21 cellular contexts compared by ENCODE assay signal in genomic region chr2:105363192-105363591, GRCh38. TPM values are rescaled to one million over a fixed set of nuclear protein-coding genes. Genes with fewer than 3 reads are reported as not detected.
A peak's percentile ranks its signal among the peaks of the same experiment; 100 is the strongest.
DNase-seq lines count a peak whose midpoint lies in the region; ATAC-seq, FAIRE-seq and TF ChIP-seq lines count a peak whose summit lies in the region.
"Had no signal": no experiment of that assay in that cellular context is flagged by ENCODE, and none has a peak within 500 bp of the region (broad histone marks: within the 10 kb centered on the region; RNA-seq: fewer than 3 reads in every experiment).

No MANE protein-coding gene starts in this region.

- BruUV-seq in HepG2 (replicated peaks; lab: Mats Ljungman, UMichigan): no TSS peak

- H3K4me3 Mint-ChIP-seq in brain (no peak overlapping the region), type B pancreatic cell (no peak overlapping the region), endothelial cell (ENCODE audit: unreplicated experiment) (no peak overlapping the region)
- H3K4me3 Mint-ChIP-seq: CD4-positive, CD25-positive, alpha-beta regulatory T cell had no signal

- H3K27me3 Mint-ChIP-seq in brain (no peaks in the 10 kb centered on the region), type B pancreatic cell (no peaks in the 10 kb centered on the region), endothelial cell (ENCODE audit: unreplicated experiment) (peaks cover 5% of the 10 kb centered on the region)
- H3K27me3 Mint-ChIP-seq: CD4-positive, CD25-positive, alpha-beta regulatory T cell had no signal

- H3K9me3 Mint-ChIP-seq in brain: peaks cover 0 to 4% (median under 1%) of the 10 kb centered on the region in 5 experiments
- no peaks in the 10 kb centered on the region for H3K9me3 Mint-ChIP-seq in type B pancreatic cell
- no peaks in the 10 kb centered on the region for H3K9me3 Mint-ChIP-seq in endothelial cell (ENCODE audit: unreplicated experiment)
- H3K9me3 Mint-ChIP-seq: CD4-positive, CD25-positive, alpha-beta regulatory T cell had no signal

- TF ChIP-seq CTCF in heart left ventricle (IDR thresholded peaks at IDR 0.05) (no peak), brain (conservative IDR thresholded peaks at IDR 0.05) (no peak), HepG2 (CRISPR knock-in tag; IDR thresholded peaks at IDR 0.05) (no peak), type B pancreatic cell (conservative IDR thresholded peaks at IDR 0.05) (no peak), endothelial cell (IDR thresholded peaks at IDR 0.05; ENCODE audit: unreplicated experiment) (no peak)

- H3K4me1 Mint-ChIP-seq in brain (no peaks in the 10 kb centered on the region), type B pancreatic cell (ENCODE audit: unreplicated experiment) (no peaks in the 10 kb centered on the region), endothelial cell (ENCODE audit: unreplicated experiment) (peaks cover 9% of the 10 kb centered on the region)

- ATAC-seq in heart left ventricle: peak in 3 of 4 donors; percentile 0 to 11 (median 3)
- ATAC-seq in Right ventricle myocardium inferior: no peak
- no peak for ATAC-seq in HepG2
- ATAC-seq: A549, GM12878, HCT116 had no signal

- intact Hi-C loops in heart left ventricle (cut with DNase I) (no loop called here), Right ventricle myocardium inferior (cut with DNase I) (no loop called here), HepG2 (cut with micrococcal nuclease; ENCODE audit: unreplicated experiment) (no loop called here)

- POLR2A ChIA-PET in HepG2 (lab: Yijun Ruan, JAX): no interaction called here

- 45 to 64% (median 51%) methylated on average over 9 to 13 of the region's 13 CpGs for WGBS in heart left ventricle, 4 donors
- 85% methylated on average over 13 of the region's 13 CpGs for WGBS in HepG2 (ENCODE audit: low lambda C conversion rate)

- H3K9me3 ChIP-seq in heart left ventricle (no peaks in the 10 kb centered on the region), HepG2 (ENCODE audit: low read length) (no peaks in the 10 kb centered on the region)
- H3K9me3 ChIP-seq: A549, SJCRH30 had no signal

- H4K20me1 ChIP-seq in HepG2 (ENCODE audit: insufficient read depth, low read length): no peaks in the 10 kb centered on the region

- no peak overlapping the region for H3K4me2 ChIP-seq in HepG2 (ENCODE audit: low read depth, low read length)
- H3K4me2 ChIP-seq: A549 had no signal

- FAIRE-seq in HepG2 (lab: Jason Lieb, UNC): no peak
- FAIRE-seq: A549, GM12878 had no signal

- DNase-seq in heart left ventricle: no peak
- DNase-seq in Right ventricle myocardium inferior (ENCODE audit: missing footprints): no peak
- DNase-seq in HepG2 (ENCODE audit: low spot score): no peak
- DNase-seq in type B pancreatic cell (ENCODE audit: extremely low spot score, unreplicated experiment): peak; percentile 49
- no peak for DNase-seq in AG08396 (ENCODE audit: low spot score)
- DNase-seq in endothelial cell (ENCODE audit: low spot score): no peak
- no peak for DNase-seq in NCI-H69 (lab: John Stamatoyannopoulos, UW)
- DNase-seq: AML-193; Calu3; CD4-positive, CD25-positive, alpha-beta regulatory T cell; Karpas-422; MM.1S; NCI-H1930; NCI-H2171; NCI-H510A treated with DMSO at 0.1 percent for 48 hours; SJCRH30 had no signal

- H3K4me3 ChIP-seq in heart left ventricle (no peak overlapping the region), HepG2 (replicated peaks in 1 of 3; ENCODE audit: insufficient read depth in 1 of 3, low read depth in 2 of 3, low read length in 3 of 3) (no peak overlapping the region)
- H3K4me3 ChIP-seq: A549, GM12878, SJCRH30 had no signal

- H3K36me3 ChIP-seq in heart left ventricle (peaks cover 0 to 100% (median 89%) of the 10 kb centered on the region in 9 donors), HepG2 (replicated peaks in 1 of 2; ENCODE audit: control insufficient read depth in 1 of 2, insufficient read depth in 2 of 2, low read length in 2 of 2) (peaks cover 28 to 30% of the 10 kb centered on the region in 2 experiments)

- no peaks in the 10 kb centered on the region for H3K79me2 ChIP-seq in HepG2 (ENCODE audit: insufficient read depth, low read length)

- in situ Hi-C loops in HepG2 (cut with HindIII; ENCODE audit: extremely low pct_ligation_motif_present, low pct_unique_long_range_greater_than_20kb): no loop called here

- no peak for TF ChIP-seq POLR2A in heart left ventricle (IDR thresholded peaks at IDR 0.05)
- TF ChIP-seq POLR2A in HepG2 (IDR thresholded peaks at IDR 0.05; ENCODE audit: insufficient read depth in 1 of 2, low read depth in 2 of 2, low read length in 2 of 2): no peak

- CTCF ChIA-PET in HepG2 (lab: Yijun Ruan, JAX; ENCODE audit: low intra/inter-chr PET ratio, low total read pairs): no interaction called here

- H3K27ac ChIP-seq in heart left ventricle (peak overlapping the region in 8 of 12 donors; percentile 4 to 38 (median 16)), HepG2 (ENCODE audit: extremely low read length, insufficient read depth, low read length) (no peak overlapping the region)
- H3K27ac ChIP-seq: A549, HL-60, SJCRH30 had no signal

- no peak for TF ChIP-seq EP300 in HepG2 (IDR thresholded peaks at IDR 0.05; ENCODE audit: low read depth in 2 of 2, low read length in 2 of 2)
- no peak for TF ChIP-seq EP300 in HepG2 (CRISPR knock-in tag; IDR thresholded peaks at IDR 0.05; ENCODE audit: borderline replicate concordance)

- peak overlapping the region in 4 of 5 experiments; percentile 7 to 80 (median 48) for H3K27ac Mint-ChIP-seq in brain
- no peak overlapping the region for H3K27ac Mint-ChIP-seq in type B pancreatic cell
- H3K27ac Mint-ChIP-seq in endothelial cell (ENCODE audit: unreplicated experiment): no peak overlapping the region

- H3K36me3 Mint-ChIP-seq in brain: peaks cover 34% of the 10 kb centered on the region
- H3K36me3 Mint-ChIP-seq in type B pancreatic cell: peaks cover 35% of the 10 kb centered on the region
- H3K36me3 Mint-ChIP-seq in endothelial cell (ENCODE audit: low read depth, unreplicated experiment): peaks cover 37% of the 10 kb centered on the region

- no peak overlapping the region for H2AFZ ChIP-seq in HepG2 (ENCODE audit: low read length)

- H3K4me1 ChIP-seq in heart left ventricle (peaks cover 0 to 50% (median 4%) of the 10 kb centered on the region in 12 donors), HepG2 (ENCODE audit: insufficient read depth, low read length) (no peaks in the 10 kb centered on the region)
- H3K4me1 ChIP-seq: A549, SJCRH30 had no signal

- H3K27me3 ChIP-seq in heart left ventricle (no peaks in the 10 kb centered on the region), HepG2 (ENCODE audit: control insufficient read depth in 1 of 2, insufficient read depth in 2 of 2, low read length in 2 of 2) (no peaks in the 10 kb centered on the region)
- H3K27me3 ChIP-seq: SJCRH30 had no signal

- TF ChIP-seq RAD21 in HepG2 (CRISPR knock-in tag; IDR thresholded peaks at IDR 0.05): no peak

- no peak overlapping the region for H3K9ac ChIP-seq in HepG2 (ENCODE audit: insufficient read depth, low read depth, low read length)

RNA-seq across cellular contexts. Expression of gene C2orf49, which starts 25.9 kb away (rescaled TPM):
- 10 to 100 TPM; 12.1 to 21.7 (median 15.6) TPM for total RNA-seq in heart left ventricle
- polyA plus RNA-seq in heart left ventricle: 10 to 100 TPM; 14.5 to 15.7 TPM
- total RNA-seq in Right ventricle myocardium inferior: 16.7 TPM
- 12.0 TPM for polyA plus RNA-seq in brain (ENCODE audit: insufficient read depth, low read depth, low replicate concordance)
- total RNA-seq in HepG2 (2016; rRNA removed; fragmentation: Illumina TruSeq; extraction: Trizol): 28.8 and 35.6 TPM in 2 replicates
- total RNA-seq in HepG2 (2016; cell fraction: cytosol; rRNA removed; fragmentation: Illumina TruSeq; extraction: Trizol; ENCODE audit: low read depth): 13.5 and 14.5 TPM in 2 replicates
- 30.8 and 40.4 TPM in 2 replicates for total RNA-seq in HepG2 (2016; cell fraction: insoluble cytoplasmic fraction; rRNA removed; fragmentation: Illumina TruSeq; extraction: Trizol)
- 17.9 and 19.2 TPM in 2 replicates for total RNA-seq in HepG2 (2016; cell fraction: membrane; rRNA removed; fragmentation: Illumina TruSeq; extraction: Trizol)
- 16.1 and 20.5 TPM in 2 replicates for total RNA-seq in HepG2 (2016; cell fraction: nucleus; rRNA removed; fragmentation: Illumina TruSeq; extraction: Trizol)
- polyA plus RNA-seq in HepG2 (2011; rRNA removed): 21.6 and 24.7 TPM in 2 replicates
- polyA plus RNA-seq in HepG2 (2011; cell fraction: cytosol; rRNA removed): 10.0 and 13.2 TPM in 2 replicates
- polyA plus RNA-seq in HepG2 (2011; cell fraction: nucleus; rRNA removed): 9.5 and 13.6 TPM in 2 replicates
- 28.0 and 30.9 TPM in 2 replicates for polyA plus RNA-seq in HepG2 (2012)
- polyA plus RNA-seq in HepG2 (2016; cell fraction: cytosol; fragmentation: Illumina TruSeq; extraction: Trizol; ENCODE audit: low read depth): 4.6 and 4.9 TPM in 2 replicates
- polyA plus RNA-seq in HepG2 (2016; cell fraction: insoluble cytoplasmic fraction; fragmentation: Illumina TruSeq; extraction: Trizol; ENCODE audit: low read depth): 31.3 and 31.7 TPM in 2 replicates
- polyA plus RNA-seq in HepG2 (2016; cell fraction: membrane; fragmentation: Illumina TruSeq; extraction: Trizol; ENCODE audit: low read depth): 5.2 and 7.1 TPM in 2 replicates
- polyA plus RNA-seq in HepG2 (2016; cell fraction: nucleus; fragmentation: Illumina TruSeq; extraction: Trizol; ENCODE audit: insufficient read depth, low read depth): 19.7 and 25.5 TPM in 2 replicates
- 6.4 and 9.7 TPM in 2 replicates for polyA minus RNA-seq in HepG2 (2011; rRNA and poly(A)+ RNA removed; ENCODE audit: low replicate concordance)
- polyA minus RNA-seq in HepG2 (2011; cell fraction: cytosol; rRNA and poly(A)+ RNA removed): 14.1 and 14.5 TPM in 2 replicates
- 27.2 and 30.3 TPM in 2 replicates for polyA minus RNA-seq in HepG2 (2011; cell fraction: nucleus; rRNA and poly(A)+ RNA removed)
- total RNA-seq in type B pancreatic cell (ENCODE audit: low replicate concordance): 23.5 and 25.8 TPM in 2 replicates
- 15.8 TPM for total RNA-seq in endothelial cell (ENCODE audit: unreplicated experiment)

RNA-seq across cellular contexts. Expression of gene TGFBRAP1, which starts 33.7 kb away (rescaled TPM):
- total RNA-seq in heart left ventricle: 10 to 100 TPM in 7 of 9 donors, 1 to 10 TPM in 2; 7.6 to 20.0 (median 13.1) TPM
- 1 to 10 TPM; 1.8 to 8.2 TPM for polyA plus RNA-seq in heart left ventricle
- total RNA-seq in Right ventricle myocardium inferior: 10.3 TPM
- polyA plus RNA-seq in brain (ENCODE audit: insufficient read depth, low read depth, low replicate concordance): 11.7 TPM
- 22.9 and 27.0 TPM in 2 replicates for total RNA-seq in HepG2 (2016; rRNA removed; fragmentation: Illumina TruSeq; extraction: Trizol)
- 4.1 and 4.4 TPM in 2 replicates for total RNA-seq in HepG2 (2016; cell fraction: cytosol; rRNA removed; fragmentation: Illumina TruSeq; extraction: Trizol; ENCODE audit: low read depth)
- 22.6 and 23.2 TPM in 2 replicates for total RNA-seq in HepG2 (2016; cell fraction: insoluble cytoplasmic fraction; rRNA removed; fragmentation: Illumina TruSeq; extraction: Trizol)
- total RNA-seq in HepG2 (2016; cell fraction: membrane; rRNA removed; fragmentation: Illumina TruSeq; extraction: Trizol): 14.4 and 14.7 TPM in 2 replicates
- 18.8 and 20.1 TPM in 2 replicates for total RNA-seq in HepG2 (2016; cell fraction: nucleus; rRNA removed; fragmentation: Illumina TruSeq; extraction: Trizol)
- 12.7 and 13.4 TPM in 2 replicates for polyA plus RNA-seq in HepG2 (2011; rRNA removed)
- 10.5 and 11.2 TPM in 2 replicates for polyA plus RNA-seq in HepG2 (2011; cell fraction: cytosol; rRNA removed)
- 11.8 and 12.4 TPM in 2 replicates for polyA plus RNA-seq in HepG2 (2011; cell fraction: nucleus; rRNA removed)
- 13.4 and 13.9 TPM in 2 replicates for polyA plus RNA-seq in HepG2 (2012)
- polyA plus RNA-seq in HepG2 (2016; cell fraction: cytosol; fragmentation: Illumina TruSeq; extraction: Trizol; ENCODE audit: low read depth): 1.4 TPM in 2 replicates
- polyA plus RNA-seq in HepG2 (2016; cell fraction: insoluble cytoplasmic fraction; fragmentation: Illumina TruSeq; extraction: Trizol; ENCODE audit: low read depth): 20.3 and 22.7 TPM in 2 replicates
- polyA plus RNA-seq in HepG2 (2016; cell fraction: membrane; fragmentation: Illumina TruSeq; extraction: Trizol; ENCODE audit: low read depth): 6.8 and 6.9 TPM in 2 replicates
- polyA plus RNA-seq in HepG2 (2016; cell fraction: nucleus; fragmentation: Illumina TruSeq; extraction: Trizol; ENCODE audit: insufficient read depth, low read depth): 27.0 and 31.2 TPM in 2 replicates
- polyA minus RNA-seq in HepG2 (2011; rRNA and poly(A)+ RNA removed; ENCODE audit: low replicate concordance): 27.6 and 32.1 TPM in 2 replicates
- polyA minus RNA-seq in HepG2 (2011; cell fraction: cytosol; rRNA and poly(A)+ RNA removed): 12.0 and 15.4 TPM in 2 replicates
- polyA minus RNA-seq in HepG2 (2011; cell fraction: nucleus; rRNA and poly(A)+ RNA removed): 14.9 and 16.4 TPM in 2 replicates
- total RNA-seq in type B pancreatic cell (ENCODE audit: low replicate concordance): 15.5 and 17.5 TPM in 2 replicates
- 18.8 TPM for total RNA-seq in endothelial cell (ENCODE audit: unreplicated experiment)

RNA-seq across cellular contexts. Expression of gene FHL2, which starts 35.7 kb away (rescaled TPM):
- total RNA-seq in heart left ventricle (1,000 to 10,000 TPM in 7 of 9 donors, 100 to 1,000 TPM in 2; 649 to 4,692 (median 1,370) TPM), Right ventricle myocardium inferior (1,619 TPM), HepG2 (2016; rRNA removed; fragmentation: Illumina TruSeq; extraction: Trizol) (1.9 and 2.3 TPM in 2 replicates), type B pancreatic cell (ENCODE audit: low replicate concordance) (19.9 and 21.9 TPM in 2 replicates), endothelial cell (ENCODE audit: unreplicated experiment) (18.5 TPM)
- polyA plus RNA-seq in heart left ventricle (100 to 1,000 TPM; 669 to 913 TPM), brain (ENCODE audit: insufficient read depth, low read depth, low replicate concordance) (6.5 TPM), HepG2 (2011; rRNA removed) (44.2 and 74.8 TPM in 2 replicates)
- 1.4 and 1.6 TPM in 2 replicates for total RNA-seq in HepG2 (2016; cell fraction: cytosol; rRNA removed; fragmentation: Illumina TruSeq; extraction: Trizol; ENCODE audit: low read depth)
- 1.9 and 2.3 TPM in 2 replicates for total RNA-seq in HepG2 (2016; cell fraction: insoluble cytoplasmic fraction; rRNA removed; fragmentation: Illumina TruSeq; extraction: Trizol)
- total RNA-seq in HepG2 (2016; cell fraction: membrane; rRNA removed; fragmentation: Illumina TruSeq; extraction: Trizol): 1.4 and 1.7 TPM in 2 replicates
- total RNA-seq in HepG2 (2016; cell fraction: nucleus; rRNA removed; fragmentation: Illumina TruSeq; extraction: Trizol): 0.53 and 0.87 TPM in 2 replicates
- 51.8 and 84.3 TPM in 2 replicates for polyA plus RNA-seq in HepG2 (2011; cell fraction: cytosol; rRNA removed)
- 19.1 and 28.9 TPM in 2 replicates for polyA plus RNA-seq in HepG2 (2011; cell fraction: nucleus; rRNA removed)
- polyA plus RNA-seq in HepG2 (2012): 51.1 and 56.1 TPM in 2 replicates
- 1.8 and 2.5 TPM in 2 replicates for polyA plus RNA-seq in HepG2 (2016; cell fraction: cytosol; fragmentation: Illumina TruSeq; extraction: Trizol; ENCODE audit: low read depth)
- 3.4 and 3.5 TPM in 2 replicates for polyA plus RNA-seq in HepG2 (2016; cell fraction: insoluble cytoplasmic fraction; fragmentation: Illumina TruSeq; extraction: Trizol; ENCODE audit: low read depth)
- polyA plus RNA-seq in HepG2 (2016; cell fraction: membrane; fragmentation: Illumina TruSeq; extraction: Trizol; ENCODE audit: low read depth): 1.9 and 2.2 TPM in 2 replicates
- polyA plus RNA-seq in HepG2 (2016; cell fraction: nucleus; fragmentation: Illumina TruSeq; extraction: Trizol; ENCODE audit: insufficient read depth, low read depth): 1.0 and 1.6 TPM in 2 replicates
- 56.1 and 100.0 TPM in 2 replicates for polyA minus RNA-seq in HepG2 (2011; rRNA and poly(A)+ RNA removed; ENCODE audit: low replicate concordance)
- 18.5 and 23.7 TPM in 2 replicates for polyA minus RNA-seq in HepG2 (2011; cell fraction: cytosol; rRNA and poly(A)+ RNA removed)
- 28.0 and 37.5 TPM in 2 replicates for polyA minus RNA-seq in HepG2 (2011; cell fraction: nucleus; rRNA and poly(A)+ RNA removed)

Comparison
In these comparisons a context has a peak if more than half of its experiments do, and no peak if none do; other contexts are left out.
1. ATAC-seq: peak in heart left ventricle (3 of 4); none in Right ventricle myocardium inferior (single experiment) and HepG2 (single experiment).
2. H3K27ac Mint-ChIP-seq: peak in brain (4 of 5); none in type B pancreatic cell (single experiment) and endothelial cell (single experiment).
3. RNA of gene FHL2, which starts 35.7 kb away (total RNA-seq): 1,619 TPM in Right ventricle myocardium inferior (single experiment) and 649 to 4,692 TPM in heart left ventricle; 19.9 to 21.9 TPM in type B pancreatic cell, 18.5 TPM in endothelial cell (single experiment) and 0.53 to 2.3 TPM in HepG2; every median in the first group is over 10 times any median in the second.